ENCODE assay signal across 13 cellular contexts in genomic region chr15:67745059-67745993, GRCh38.
DNase-seq lines count a peak whose midpoint lies in the region; ATAC-seq and TF ChIP-seq lines count a peak whose summit lies in the region.
"Had no signal": no experiment of that assay in that cellular context is flagged by ENCODE, and none has a peak within 500 bp of the region (broad histone marks: within the 10 kb centered on the region; RNA-seq: fewer than 3 reads in every experiment).

No MANE protein-coding gene starts in this region.

- H3K4me1 ChIP-seq in CD4-positive, CD25-positive, alpha-beta regulatory T cell (ENCODE audit: control insufficient read depth, insufficient read depth, low read length, poor library complexity, severe bottlenecking), result peaks cover 3% of the 10 kb centered on the region
- peaks cover 0 to 8% (median 0%) of the 10 kb centered on the region in 4 donors for H3K4me1 ChIP-seq in liver (ENCODE audit: control insufficient read depth in 4 of 4, insufficient read depth in 4 of 4, low read length in 3 of 4)
- H3K4me1 ChIP-seq in adrenal gland (replicated peaks in 1 of 2), result peaks cover 0 to 31% of the 10 kb centered on the region in 2 donors

- peaks cover 5 to 42% (median 34%) of the 10 kb centered on the region in 4 donors for H3K4me1 Mint-ChIP-seq in CD4-positive, CD25-positive, alpha-beta regulatory T cell
- H3K4me1 Mint-ChIP-seq in activated naive CD8-positive, alpha-beta T cell treated with anti-CD3 and anti-CD28 coated beads, Interleukin-2, amount 10 ng/mL, durations not matched to agents 7 days and 5 days, result peaks cover 41% of the 10 kb centered on the region

- TF ChIP-seq CTCF in liver (IDR thresholded peaks at IDR 0.05; ENCODE audit: low read depth, low read length, missing input control) (no peak), adrenal gland (IDR thresholded peaks at IDR 0.05) (no peak)

- TF ChIP-seq RAD21 in liver (IDR thresholded peaks at IDR 0.05), result no peak

- CTCF ChIA-PET in HEK293T (lab: Yijun Ruan, JAX), result no interaction called here

- DNase-seq in CD4-positive, CD25-positive, alpha-beta regulatory T cell, result no peak
- no peak for DNase-seq in HEK293T (ENCODE audit: extremely low spot score)
- no peak for DNase-seq in activated naive CD8-positive, alpha-beta T cell treated with anti-CD3 and anti-CD28 coated beads, Interleukin-2, amount 10 ng/mL, durations not matched to agents 7 days and 5 days
- DNase-seq in GDM1 (lab: John Stamatoyannopoulos, UW), result no peak
- DNase-seq in adrenal gland, result no peak
- DNase-seq in G401 (ENCODE audit: low spot score), result no peak
- DNase-seq in NCI-H1417 (lab: John Stamatoyannopoulos, UW), result no peak
- DNase-seq: colonic mucosa, hypothalamus, midbrain, NCI-H69, sigmoid colon had no signal

- peaks cover 15% of the 10 kb centered on the region for H3K36me3 Mint-ChIP-seq in CD4-positive, CD25-positive, alpha-beta regulatory T cell
- peaks cover 16% of the 10 kb centered on the region for H3K36me3 Mint-ChIP-seq in activated naive CD8-positive, alpha-beta T cell treated with anti-CD3 and anti-CD28 coated beads, Interleukin-2, amount 10 ng/mL, durations not matched to agents 7 days and 5 days

- H3K36me3 ChIP-seq in CD4-positive, CD25-positive, alpha-beta regulatory T cell (ENCODE audit: control insufficient read depth, insufficient read depth, low read length), result no peaks in the 10 kb centered on the region
- H3K36me3 ChIP-seq in liver (ENCODE audit: control insufficient read depth in 4 of 4, insufficient read depth in 3 of 4, low read depth in 1 of 4, low read length in 3 of 4) (peaks cover 0 to 1% (median 0%) of the 10 kb centered on the region in 4 donors), adrenal gland (replicated peaks in 1 of 2) (no peaks in the 10 kb centered on the region)
- H3K36me3 ChIP-seq: colonic mucosa, sigmoid colon had no signal

- no peak overlapping the region for H3K9ac ChIP-seq in liver (ENCODE audit: low read depth in 1 of 2, low read length in 2 of 2)

- no peaks in the 10 kb centered on the region for H3K9me3 ChIP-seq in CD4-positive, CD25-positive, alpha-beta regulatory T cell (ENCODE audit: control insufficient read depth in 2 of 2, low read length in 2 of 2)
- H3K9me3 ChIP-seq in liver (ENCODE audit: control insufficient read depth in 4 of 4, low read length in 3 of 4) (no peaks in the 10 kb centered on the region), adrenal gland (replicated peaks in 1 of 3) (no peaks in the 10 kb centered on the region)
- H3K9me3 ChIP-seq: colonic mucosa, sigmoid colon had no signal

- peak overlapping the region; percentile 42 to 71 (median 58) for H3K27ac Mint-ChIP-seq in CD4-positive, CD25-positive, alpha-beta regulatory T cell
- peak overlapping the region; percentile 77 for H3K27ac Mint-ChIP-seq in activated naive CD8-positive, alpha-beta T cell treated with anti-CD3 and anti-CD28 coated beads, Interleukin-2, amount 10 ng/mL, durations not matched to agents 7 days and 5 days

- H3K27ac ChIP-seq in CD4-positive, CD25-positive, alpha-beta regulatory T cell (ENCODE audit: insufficient read depth, low read length, poor library complexity, severe bottlenecking), result no peak overlapping the region
- H3K27ac ChIP-seq in liver (ENCODE audit: low read depth in 1 of 2, low read length in 2 of 2) (no peak overlapping the region), adrenal gland (no peak overlapping the region)
- H3K27ac ChIP-seq: colonic mucosa, sigmoid colon had no signal

- H3K4me3 Mint-ChIP-seq in CD4-positive, CD25-positive, alpha-beta regulatory T cell, result peak overlapping the region in 1 of 4 donors; percentile 13
- peak overlapping the region; percentile 70 for H3K4me3 Mint-ChIP-seq in activated naive CD8-positive, alpha-beta T cell treated with anti-CD3 and anti-CD28 coated beads, Interleukin-2, amount 10 ng/mL, durations not matched to agents 7 days and 5 days

- in situ Hi-C loops in G401 (cut with HindIII; ENCODE audit: low sequenced_read_pairs), result no loop called here

- intact Hi-C loops in adrenal gland (cut with DNase I), result no loop called here

- no peaks in the 10 kb centered on the region for H3K27me3 ChIP-seq in CD4-positive, CD25-positive, alpha-beta regulatory T cell (ENCODE audit: control insufficient read depth, insufficient read depth, low read length)
- H3K27me3 ChIP-seq in liver (ENCODE audit: control insufficient read depth in 4 of 4, insufficient read depth in 4 of 4, low read length in 3 of 4) (no peaks in the 10 kb centered on the region), adrenal gland (no peaks in the 10 kb centered on the region)
- H3K27me3 ChIP-seq: colonic mucosa, sigmoid colon had no signal

- TF ChIP-seq POLR2A in adrenal gland (IDR thresholded peaks at IDR 0.05), result no peak

- POLR2A ChIA-PET in HEK293T (lab: Yijun Ruan, JAX), result interaction anchor here (1.0 kb wide), 1 partner anchor 9 kb away, joined by 3 read pairs; no protein-coding TSS in a partner anchor
- POLR2A ChIA-PET in activated naive CD8-positive, alpha-beta T cell treated with anti-CD3 and anti-CD28 coated beads, Interleukin-2, amount 10 ng/mL, durations not matched to agents 7 days and 5 days (lab: Charles Lee), result no interaction called here

- no peak for ATAC-seq in CD4-positive, CD25-positive, alpha-beta regulatory T cell (ENCODE audit: low read depth in 2 of 2)
- no peak for ATAC-seq in activated naive CD8-positive, alpha-beta T cell treated with anti-CD3 and anti-CD28 coated beads, Interleukin-2, amount 10 ng/mL, durations not matched to agents 7 days and 5 days (ENCODE audit: low read depth)

- H3K9me3 Mint-ChIP-seq in CD4-positive, CD25-positive, alpha-beta regulatory T cell, result no peaks in the 10 kb centered on the region
- H3K9me3 Mint-ChIP-seq in activated naive CD8-positive, alpha-beta T cell treated with anti-CD3 and anti-CD28 coated beads, Interleukin-2, amount 10 ng/mL, durations not matched to agents 7 days and 5 days, result no peaks in the 10 kb centered on the region

- no peak overlapping the region for H3K4me3 ChIP-seq in CD4-positive, CD25-positive, alpha-beta regulatory T cell (ENCODE audit: low read depth, low read length)
- no peak overlapping the region for H3K4me3 ChIP-seq in liver (ENCODE audit: low read depth in 1 of 3, low read length in 3 of 3)
- H3K4me3 ChIP-seq in adrenal gland, result no peak overlapping the region
- H3K4me3 ChIP-seq: colonic mucosa, sigmoid colon had no signal

- no peaks in the 10 kb centered on the region for H3K27me3 Mint-ChIP-seq in CD4-positive, CD25-positive, alpha-beta regulatory T cell
- no peaks in the 10 kb centered on the region for H3K27me3 Mint-ChIP-seq in activated naive CD8-positive, alpha-beta T cell treated with anti-CD3 and anti-CD28 coated beads, Interleukin-2, amount 10 ng/mL, durations not matched to agents 7 days and 5 days

- WGBS in liver, result 88% methylated on average over 4 of the region's 4 CpGs
- 83 to 95% (median 92%) methylated on average over 4 of the region's 4 CpGs for WGBS in adrenal gland, 4 donors

TF ChIP-seq in HEK293T, 16 proteins besides CTCF, POLR2A, EP300 and RAD21:
- no peak for TF ChIP-seq HDGF (IDR thresholded peaks at IDR 0.05; ENCODE audit: borderline replicate concordance)
- no peak for TF ChIP-seq NFRKB (IDR thresholded peaks at IDR 0.05)
- TF ChIP-seq BHLHE40 (IDR thresholded peaks at IDR 0.05; ENCODE audit: borderline replicate concordance), result no peak
- no peak for TF ChIP-seq L3MBTL2 (conservative IDR thresholded peaks at IDR 0.05)
- TF ChIP-seq ELF4 (IDR thresholded peaks at IDR 0.05), result no peak
- TF ChIP-seq ARNT (IDR thresholded peaks at IDR 0.05), result no peak
- no peak for TF ChIP-seq ZNF384 (IDR thresholded peaks at IDR 0.05)
- 0 out of 2 replicates have a peak, but pooled peaks have one; percentile 49 for TF ChIP-seq FOXK2 (IDR thresholded peaks at IDR 0.05)

TF ChIP-seq in liver, 16 proteins besides CTCF, POLR2A, EP300 and RAD21:
- TF ChIP-seq SP1 (IDR thresholded peaks at IDR 0.05) (no peak), ATF3 (IDR thresholded peaks at IDR 0.05) (peak; percentile 45)
